In genomic region chr7:33757563-33758165, GRCh38 we compare ENCODE assay signal across 9 cellular contexts.
DNase-seq lines count a peak whose midpoint lies in the region; ATAC-seq and TF ChIP-seq lines count a peak whose summit lies in the region.
"Had no signal": no experiment of that assay in that cellular context is flagged by ENCODE, and none has a peak within 500 bp of the region (broad histone marks: within the 10 kb centered on the region; RNA-seq: fewer than 3 reads in every experiment).

No MANE protein-coding gene starts in this region.

- no peaks in the 10 kb centered on the region for H3K36me3 Mint-ChIP-seq in stimulated activated effector memory CD8-positive, alpha-beta T cell treated with anti-CD3 and anti-CD28 coated beads, Interleukin-12 subunit alpha, Interleukin-12 subunit beta, amount 100 ng/mL, for 72 hours

- DNase-seq in NCI-H1105 treated with DMSO at 0.1 percent for 48 hours (lab: John Stamatoyannopoulos, UW) (peak; percentile 5), NCI-H1105 (lab: John Stamatoyannopoulos, UW) (no peak), RKO (ENCODE audit: low spot score) (peak; percentile 60), fibroblast of mammary gland (ENCODE audit: low read depth) (peak; percentile 75), sigmoid colon (no peak)
- no peak for DNase-seq in stimulated activated effector memory CD8-positive, alpha-beta T cell treated with anti-CD3 and anti-CD28 coated beads, Interleukin-12 subunit alpha, Interleukin-12 subunit beta, amount 100 ng/mL, for 72 hours (ENCODE audit: low spot score in 2 of 2)

- TF ChIP-seq CTCF in fibroblast of mammary gland (conservative IDR thresholded peaks at IDR 0.05; ENCODE audit: control insufficient read depth, insufficient read depth, low read depth, low read length) (peak; percentile 60), sigmoid colon (IDR thresholded peaks at IDR 0.05) (peak in 3 of 4 experiments; percentile 41 to 76 (median 69))

- H3K4me1 Mint-ChIP-seq in stimulated activated effector memory CD8-positive, alpha-beta T cell treated with anti-CD3 and anti-CD28 coated beads, Interleukin-12 subunit alpha, Interleukin-12 subunit beta, amount 100 ng/mL, for 72 hours, result no peaks in the 10 kb centered on the region

- H3K4me3 ChIP-seq in fibroblast of mammary gland (ENCODE audit: control insufficient read depth, low read depth, low read length), result no peak overlapping the region
- H3K4me3 ChIP-seq in sigmoid colon, result no peak overlapping the region
- H3K4me3 ChIP-seq: BLaER1 had no signal

- intact Hi-C loops in sigmoid colon (cut with DNase I), result loop anchor here (1.0 to 10.0 kb wide), 3 partner anchors 138 to 513 kb away; no protein-coding TSS in a partner anchor

- no peak overlapping the region for H3K27ac Mint-ChIP-seq in stimulated activated effector memory CD8-positive, alpha-beta T cell treated with anti-CD3 and anti-CD28 coated beads, Interleukin-12 subunit alpha, Interleukin-12 subunit beta, amount 100 ng/mL, for 72 hours

- H3K36me3 ChIP-seq in sigmoid colon, result no peaks in the 10 kb centered on the region
- H3K36me3 ChIP-seq: BLaER1 had no signal

- TF ChIP-seq EP300 in sigmoid colon (IDR thresholded peaks at IDR 0.05), result no peak

- WGBS in sigmoid colon, 2 donors, result 31 to 42% methylated on average over 4 of the region's 4 CpGs

- H3K4me1 ChIP-seq in sigmoid colon, result peaks cover 0 to 8% (median 7%) of the 10 kb centered on the region in 4 donors

- no peak overlapping the region for H3K4me3 Mint-ChIP-seq in stimulated activated effector memory CD8-positive, alpha-beta T cell treated with anti-CD3 and anti-CD28 coated beads, Interleukin-12 subunit alpha, Interleukin-12 subunit beta, amount 100 ng/mL, for 72 hours

- no peaks in the 10 kb centered on the region for H3K27me3 ChIP-seq in sigmoid colon
- H3K27me3 ChIP-seq: BLaER1 had no signal

- peak; percentile 63 for ATAC-seq in HG03354 (IDR thresholded peaks at IDR 0.05; ENCODE audit: poor library complexity, severe bottlenecking, unreplicated experiment)
- ATAC-seq in stimulated activated effector memory CD8-positive, alpha-beta T cell treated with anti-CD3 and anti-CD28 coated beads, Interleukin-12 subunit alpha, Interleukin-12 subunit beta, amount 100 ng/mL, for 72 hours, result no peak
- no peak for ATAC-seq in GM19455 (IDR thresholded peaks at IDR 0.05; ENCODE audit: unreplicated experiment)

- H3K9me3 ChIP-seq in sigmoid colon, result no peaks in the 10 kb centered on the region
- H3K9me3 ChIP-seq: BLaER1 had no signal

- no peaks in the 10 kb centered on the region for H3K9me3 Mint-ChIP-seq in stimulated activated effector memory CD8-positive, alpha-beta T cell treated with anti-CD3 and anti-CD28 coated beads, Interleukin-12 subunit alpha, Interleukin-12 subunit beta, amount 100 ng/mL, for 72 hours

- H3K27ac ChIP-seq in sigmoid colon, result no peak overlapping the region
- H3K27ac ChIP-seq: BLaER1 had no signal

- TF ChIP-seq POLR2A in sigmoid colon (IDR thresholded peaks at IDR 0.05), result no peak

Comparison
In these comparisons a context has a peak if more than half of its experiments do, and no peak if none do; other contexts are left out.
1. DNase-seq: peak in NCI-H1105 treated with DMSO at 0.1 percent for 48 hours (single experiment), RKO (single experiment) and fibroblast of mammary gland (single experiment); none in NCI-H1105 (single experiment), sigmoid colon (single experiment) and stimulated activated effector memory CD8-positive, alpha-beta T cell treated with anti-CD3 and anti-CD28 coated beads, Interleukin-12 subunit alpha, Interleukin-12 subunit beta, amount 100 ng/mL, for 72 hours (0 of 2).